ENCODE assay signal across 1 cellular context in the genomic region with DNA sequence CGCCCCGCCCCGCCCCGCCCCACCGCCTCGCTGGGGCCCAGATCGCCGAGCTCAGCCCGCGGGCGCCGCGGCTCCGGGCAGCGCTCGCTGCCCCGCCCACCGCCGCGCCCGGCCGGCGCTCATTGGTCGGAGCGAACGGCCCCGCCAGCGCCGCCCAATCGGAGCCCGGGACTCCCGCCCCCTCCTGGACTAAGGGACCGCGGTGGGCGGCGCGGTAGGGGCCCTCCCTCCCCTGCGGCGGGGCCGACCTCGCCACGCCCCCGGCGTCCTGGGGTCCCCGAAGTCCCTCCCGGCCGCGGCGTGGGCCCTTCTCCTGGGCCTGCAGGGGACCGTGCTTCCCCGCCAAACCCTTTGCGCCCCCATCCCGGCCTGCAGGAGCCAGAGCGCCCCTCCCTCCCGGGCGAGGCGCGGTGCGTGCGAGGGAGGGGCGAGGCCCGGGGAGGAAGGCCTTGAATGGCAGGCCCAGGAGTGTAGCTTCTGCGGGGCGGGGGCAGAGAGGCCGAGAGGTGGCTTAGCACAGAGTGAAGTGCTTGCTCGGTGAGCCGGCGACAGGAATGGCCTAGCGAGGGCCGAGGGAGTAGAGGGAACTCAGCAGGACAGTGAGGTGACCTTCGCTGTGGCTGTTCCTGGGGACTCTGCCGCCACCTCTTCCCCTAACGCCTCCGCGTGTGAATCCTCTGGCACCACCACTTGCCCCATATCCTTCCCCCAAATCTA.
TF ChIP-seq lines count a peak whose summit lies in the region.

A gene (minus strand): TSS at position 51 of the 717 bp plus-strand sequence. CDS start 7,366 bp downstream, outside the sequence.

TF ChIP-seq in HepG2, 621 proteins besides CTCF, POLR2A, EP300 and RAD21 (continued from another document and continues in another):
- TF ChIP-seq, protein P1, sequence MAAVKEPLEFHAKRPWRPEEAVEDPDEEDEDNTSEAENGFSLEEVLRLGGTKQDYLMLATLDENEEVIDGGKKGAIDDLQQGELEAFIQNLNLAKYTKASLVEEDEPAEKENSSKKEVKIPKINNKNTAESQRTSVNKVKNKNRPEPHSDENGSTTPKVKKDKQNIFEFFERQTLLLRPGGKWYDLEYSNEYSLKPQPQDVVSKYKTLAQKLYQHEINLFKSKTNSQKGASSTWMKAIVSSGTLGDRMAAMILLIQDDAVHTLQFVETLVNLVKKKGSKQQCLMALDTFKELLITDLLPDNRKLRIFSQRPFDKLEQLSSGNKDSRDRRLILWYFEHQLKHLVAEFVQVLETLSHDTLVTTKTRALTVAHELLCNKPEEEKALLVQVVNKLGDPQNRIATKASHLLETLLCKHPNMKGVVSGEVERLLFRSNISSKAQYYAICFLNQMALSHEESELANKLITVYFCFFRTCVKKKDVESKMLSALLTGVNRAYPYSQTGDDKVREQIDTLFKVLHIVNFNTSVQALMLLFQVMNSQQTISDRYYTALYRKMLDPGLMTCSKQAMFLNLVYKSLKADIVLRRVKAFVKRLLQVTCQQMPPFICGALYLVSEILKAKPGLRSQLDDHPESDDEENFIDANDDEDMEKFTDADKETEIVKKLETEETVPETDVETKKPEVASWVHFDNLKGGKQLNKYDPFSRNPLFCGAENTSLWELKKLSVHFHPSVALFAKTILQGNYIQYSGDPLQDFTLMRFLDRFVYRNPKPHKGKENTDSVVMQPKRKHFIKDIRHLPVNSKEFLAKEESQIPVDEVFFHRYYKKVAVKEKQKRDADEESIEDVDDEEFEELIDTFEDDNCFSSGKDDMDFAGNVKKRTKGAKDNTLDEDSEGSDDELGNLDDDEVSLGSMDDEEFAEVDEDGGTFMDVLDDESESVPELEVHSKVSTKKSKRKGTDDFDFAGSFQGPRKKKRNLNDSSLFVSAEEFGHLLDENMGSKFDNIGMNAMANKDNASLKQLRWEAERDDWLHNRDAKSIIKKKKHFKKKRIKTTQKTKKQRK (IDR thresholded peaks at IDR 0.05; ENCODE audit: low read length), result no peak
- peak; percentile 54; the same call in 1 of the 2 replicates for TF ChIP-seq TARDBP (CRISPR knock-in tag; IDR thresholded peaks at IDR 0.05)
- peak; percentile 67; the same call in 1 of the 2 replicates for TF ChIP-seq MAZ (IDR thresholded peaks at IDR 0.05; ENCODE audit: borderline replicate concordance, low read depth, low read length)
- peak; percentile 88 for TF ChIP-seq MAZ (CRISPR knock-in tag; IDR thresholded peaks at IDR 0.05; ENCODE audit: low read depth)
- TF ChIP-seq HOXA9 (CRISPR knock-in tag; IDR thresholded peaks at IDR 0.05; ENCODE audit: borderline replicate concordance), result no peak
- TF ChIP-seq ZNF34 (CRISPR knock-in tag; IDR thresholded peaks at IDR 0.05; ENCODE audit: borderline replicate concordance), result no peak
- TF ChIP-seq, protein P2, sequence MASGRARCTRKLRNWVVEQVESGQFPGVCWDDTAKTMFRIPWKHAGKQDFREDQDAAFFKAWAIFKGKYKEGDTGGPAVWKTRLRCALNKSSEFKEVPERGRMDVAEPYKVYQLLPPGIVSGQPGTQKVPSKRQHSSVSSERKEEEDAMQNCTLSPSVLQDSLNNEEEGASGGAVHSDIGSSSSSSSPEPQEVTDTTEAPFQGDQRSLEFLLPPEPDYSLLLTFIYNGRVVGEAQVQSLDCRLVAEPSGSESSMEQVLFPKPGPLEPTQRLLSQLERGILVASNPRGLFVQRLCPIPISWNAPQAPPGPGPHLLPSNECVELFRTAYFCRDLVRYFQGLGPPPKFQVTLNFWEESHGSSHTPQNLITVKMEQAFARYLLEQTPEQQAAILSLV (CRISPR knock-in tag; IDR thresholded peaks at IDR 0.05; ENCODE audit: borderline replicate concordance), result 0 out of 2 replicates have a peak, but pooled peaks have one; percentile 43
- TF ChIP-seq, protein P3, sequence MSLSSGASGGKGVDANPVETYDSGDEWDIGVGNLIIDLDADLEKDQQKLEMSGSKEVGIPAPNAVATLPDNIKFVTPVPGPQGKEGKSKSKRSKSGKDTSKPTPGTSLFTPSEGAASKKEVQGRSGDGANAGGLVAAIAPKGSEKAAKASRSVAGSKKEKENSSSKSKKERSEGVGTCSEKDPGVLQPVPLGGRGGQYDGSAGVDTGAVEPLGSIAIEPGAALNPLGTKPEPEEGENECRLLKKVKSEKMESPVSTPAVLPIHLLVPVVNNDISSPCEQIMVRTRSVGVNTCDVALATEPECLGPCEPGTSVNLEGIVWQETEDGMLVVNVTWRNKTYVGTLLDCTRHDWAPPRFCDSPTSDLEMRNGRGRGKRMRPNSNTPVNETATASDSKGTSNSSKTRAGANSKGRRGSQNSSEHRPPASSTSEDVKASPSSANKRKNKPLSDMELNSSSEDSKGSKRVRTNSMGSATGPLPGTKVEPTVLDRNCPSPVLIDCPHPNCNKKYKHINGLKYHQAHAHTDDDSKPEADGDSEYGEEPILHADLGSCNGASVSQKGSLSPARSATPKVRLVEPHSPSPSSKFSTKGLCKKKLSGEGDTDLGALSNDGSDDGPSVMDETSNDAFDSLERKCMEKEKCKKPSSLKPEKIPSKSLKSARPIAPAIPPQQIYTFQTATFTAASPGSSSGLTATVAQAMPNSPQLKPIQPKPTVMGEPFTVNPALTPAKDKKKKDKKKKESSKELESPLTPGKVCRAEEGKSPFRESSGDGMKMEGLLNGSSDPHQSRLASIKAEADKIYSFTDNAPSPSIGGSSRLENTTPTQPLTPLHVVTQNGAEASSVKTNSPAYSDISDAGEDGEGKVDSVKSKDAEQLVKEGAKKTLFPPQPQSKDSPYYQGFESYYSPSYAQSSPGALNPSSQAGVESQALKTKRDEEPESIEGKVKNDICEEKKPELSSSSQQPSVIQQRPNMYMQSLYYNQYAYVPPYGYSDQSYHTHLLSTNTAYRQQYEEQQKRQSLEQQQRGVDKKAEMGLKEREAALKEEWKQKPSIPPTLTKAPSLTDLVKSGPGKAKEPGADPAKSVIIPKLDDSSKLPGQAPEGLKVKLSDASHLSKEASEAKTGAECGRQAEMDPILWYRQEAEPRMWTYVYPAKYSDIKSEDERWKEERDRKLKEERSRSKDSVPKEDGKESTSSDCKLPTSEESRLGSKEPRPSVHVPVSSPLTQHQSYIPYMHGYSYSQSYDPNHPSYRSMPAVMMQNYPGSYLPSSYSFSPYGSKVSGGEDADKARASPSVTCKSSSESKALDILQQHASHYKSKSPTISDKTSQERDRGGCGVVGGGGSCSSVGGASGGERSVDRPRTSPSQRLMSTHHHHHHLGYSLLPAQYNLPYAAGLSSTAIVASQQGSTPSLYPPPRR (CRISPR knock-in tag; IDR thresholded peaks at IDR 0.05; ENCODE audit: borderline replicate concordance), result no peak
- peak; percentile 97 for TF ChIP-seq ZFX (CRISPR knock-in tag; IDR thresholded peaks at IDR 0.05; ENCODE audit: low read depth)
- TF ChIP-seq JARID2 (CRISPR knock-in tag; IDR thresholded peaks at IDR 0.05; ENCODE audit: insufficient replicate concordance), result no peak
- TF ChIP-seq, protein P4, sequence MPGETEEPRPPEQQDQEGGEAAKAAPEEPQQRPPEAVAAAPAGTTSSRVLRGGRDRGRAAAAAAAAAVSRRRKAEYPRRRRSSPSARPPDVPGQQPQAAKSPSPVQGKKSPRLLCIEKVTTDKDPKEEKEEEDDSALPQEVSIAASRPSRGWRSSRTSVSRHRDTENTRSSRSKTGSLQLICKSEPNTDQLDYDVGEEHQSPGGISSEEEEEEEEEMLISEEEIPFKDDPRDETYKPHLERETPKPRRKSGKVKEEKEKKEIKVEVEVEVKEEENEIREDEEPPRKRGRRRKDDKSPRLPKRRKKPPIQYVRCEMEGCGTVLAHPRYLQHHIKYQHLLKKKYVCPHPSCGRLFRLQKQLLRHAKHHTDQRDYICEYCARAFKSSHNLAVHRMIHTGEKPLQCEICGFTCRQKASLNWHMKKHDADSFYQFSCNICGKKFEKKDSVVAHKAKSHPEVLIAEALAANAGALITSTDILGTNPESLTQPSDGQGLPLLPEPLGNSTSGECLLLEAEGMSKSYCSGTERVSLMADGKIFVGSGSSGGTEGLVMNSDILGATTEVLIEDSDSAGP (CRISPR knock-in tag; IDR thresholded peaks at IDR 0.05; ENCODE audit: borderline replicate concordance), result peak; percentile 48; the same call in 1 of the 2 replicates
- TF ChIP-seq POLR2AphosphoS5 (IDR thresholded peaks at IDR 0.05; ENCODE audit: low read depth, low read length), result peak; percentile 21; the same call in 1 of the 2 replicates
- no peak for TF ChIP-seq ZNF652 (CRISPR knock-in tag; IDR thresholded peaks at IDR 0.05; ENCODE audit: borderline replicate concordance, low read depth)
- TF ChIP-seq, protein P5, sequence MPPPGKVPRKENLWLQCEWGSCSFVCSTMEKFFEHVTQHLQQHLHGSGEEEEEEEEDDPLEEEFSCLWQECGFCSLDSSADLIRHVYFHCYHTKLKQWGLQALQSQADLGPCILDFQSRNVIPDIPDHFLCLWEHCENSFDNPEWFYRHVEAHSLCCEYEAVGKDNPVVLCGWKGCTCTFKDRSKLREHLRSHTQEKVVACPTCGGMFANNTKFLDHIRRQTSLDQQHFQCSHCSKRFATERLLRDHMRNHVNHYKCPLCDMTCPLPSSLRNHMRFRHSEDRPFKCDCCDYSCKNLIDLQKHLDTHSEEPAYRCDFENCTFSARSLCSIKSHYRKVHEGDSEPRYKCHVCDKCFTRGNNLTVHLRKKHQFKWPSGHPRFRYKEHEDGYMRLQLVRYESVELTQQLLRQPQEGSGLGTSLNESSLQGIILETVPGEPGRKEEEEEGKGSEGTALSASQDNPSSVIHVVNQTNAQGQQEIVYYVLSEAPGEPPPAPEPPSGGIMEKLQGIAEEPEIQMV (CRISPR knock-in tag; IDR thresholded peaks at IDR 0.05; ENCODE audit: low read depth), result no peak
- TF ChIP-seq, protein P6, sequence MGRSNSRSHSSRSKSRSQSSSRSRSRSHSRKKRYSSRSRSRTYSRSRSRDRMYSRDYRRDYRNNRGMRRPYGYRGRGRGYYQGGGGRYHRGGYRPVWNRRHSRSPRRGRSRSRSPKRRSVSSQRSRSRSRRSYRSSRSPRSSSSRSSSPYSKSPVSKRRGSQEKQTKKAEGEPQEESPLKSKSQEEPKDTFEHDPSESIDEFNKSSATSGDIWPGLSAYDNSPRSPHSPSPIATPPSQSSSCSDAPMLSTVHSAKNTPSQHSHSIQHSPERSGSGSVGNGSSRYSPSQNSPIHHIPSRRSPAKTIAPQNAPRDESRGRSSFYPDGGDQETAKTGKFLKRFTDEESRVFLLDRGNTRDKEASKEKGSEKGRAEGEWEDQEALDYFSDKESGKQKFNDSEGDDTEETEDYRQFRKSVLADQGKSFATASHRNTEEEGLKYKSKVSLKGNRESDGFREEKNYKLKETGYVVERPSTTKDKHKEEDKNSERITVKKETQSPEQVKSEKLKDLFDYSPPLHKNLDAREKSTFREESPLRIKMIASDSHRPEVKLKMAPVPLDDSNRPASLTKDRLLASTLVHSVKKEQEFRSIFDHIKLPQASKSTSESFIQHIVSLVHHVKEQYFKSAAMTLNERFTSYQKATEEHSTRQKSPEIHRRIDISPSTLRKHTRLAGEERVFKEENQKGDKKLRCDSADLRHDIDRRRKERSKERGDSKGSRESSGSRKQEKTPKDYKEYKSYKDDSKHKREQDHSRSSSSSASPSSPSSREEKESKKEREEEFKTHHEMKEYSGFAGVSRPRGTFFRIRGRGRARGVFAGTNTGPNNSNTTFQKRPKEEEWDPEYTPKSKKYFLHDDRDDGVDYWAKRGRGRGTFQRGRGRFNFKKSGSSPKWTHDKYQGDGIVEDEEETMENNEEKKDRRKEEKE (IDR thresholded peaks at IDR 0.05), result no peak
- no peak for TF ChIP-seq ARNTL (CRISPR knock-in tag; IDR thresholded peaks at IDR 0.05)
- peak; percentile 94 for TF ChIP-seq ZFY (CRISPR knock-in tag; IDR thresholded peaks at IDR 0.05)
- TF ChIP-seq ASH2L (IDR thresholded peaks at IDR 0.05; ENCODE audit: insufficient read length, low read depth, low read length), result peak; percentile 44
- TF ChIP-seq POGZ (CRISPR knock-in tag; IDR thresholded peaks at IDR 0.05), result peak; percentile 62; the same call in 1 of the 2 replicates
- TF ChIP-seq, protein P7, sequence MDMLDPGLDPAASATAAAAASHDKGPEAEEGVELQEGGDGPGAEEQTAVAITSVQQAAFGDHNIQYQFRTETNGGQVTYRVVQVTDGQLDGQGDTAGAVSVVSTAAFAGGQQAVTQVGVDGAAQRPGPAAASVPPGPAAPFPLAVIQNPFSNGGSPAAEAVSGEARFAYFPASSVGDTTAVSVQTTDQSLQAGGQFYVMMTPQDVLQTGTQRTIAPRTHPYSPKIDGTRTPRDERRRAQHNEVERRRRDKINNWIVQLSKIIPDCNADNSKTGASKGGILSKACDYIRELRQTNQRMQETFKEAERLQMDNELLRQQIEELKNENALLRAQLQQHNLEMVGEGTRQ (IDR thresholded peaks at IDR 0.05; ENCODE audit: low read depth, low read length), result no peak
- TF ChIP-seq, protein P7 (CRISPR knock-in tag; IDR thresholded peaks at IDR 0.05; ENCODE audit: borderline replicate concordance), result no peak
- TF ChIP-seq RNF2 (conservative IDR thresholded peaks at IDR 0.05; ENCODE audit: low read depth), result peak; percentile 68; the same call in 1 of the 2 replicates
- TF ChIP-seq ARNT2 (CRISPR knock-in tag; IDR thresholded peaks at IDR 0.05; ENCODE audit: low read depth), result peak; percentile 83; the same call in 1 of the 2 replicates
- no peak for TF ChIP-seq NFE2 (CRISPR knock-in tag; IDR thresholded peaks at IDR 0.05)
- TF ChIP-seq ZSCAN9 (CRISPR knock-in tag; IDR thresholded peaks at IDR 0.05; ENCODE audit: borderline replicate concordance), result no peak
- no peak for TF ChIP-seq ZNF703 (CRISPR knock-in tag; IDR thresholded peaks at IDR 0.05; ENCODE audit: borderline replicate concordance)
- TF ChIP-seq, protein P8, sequence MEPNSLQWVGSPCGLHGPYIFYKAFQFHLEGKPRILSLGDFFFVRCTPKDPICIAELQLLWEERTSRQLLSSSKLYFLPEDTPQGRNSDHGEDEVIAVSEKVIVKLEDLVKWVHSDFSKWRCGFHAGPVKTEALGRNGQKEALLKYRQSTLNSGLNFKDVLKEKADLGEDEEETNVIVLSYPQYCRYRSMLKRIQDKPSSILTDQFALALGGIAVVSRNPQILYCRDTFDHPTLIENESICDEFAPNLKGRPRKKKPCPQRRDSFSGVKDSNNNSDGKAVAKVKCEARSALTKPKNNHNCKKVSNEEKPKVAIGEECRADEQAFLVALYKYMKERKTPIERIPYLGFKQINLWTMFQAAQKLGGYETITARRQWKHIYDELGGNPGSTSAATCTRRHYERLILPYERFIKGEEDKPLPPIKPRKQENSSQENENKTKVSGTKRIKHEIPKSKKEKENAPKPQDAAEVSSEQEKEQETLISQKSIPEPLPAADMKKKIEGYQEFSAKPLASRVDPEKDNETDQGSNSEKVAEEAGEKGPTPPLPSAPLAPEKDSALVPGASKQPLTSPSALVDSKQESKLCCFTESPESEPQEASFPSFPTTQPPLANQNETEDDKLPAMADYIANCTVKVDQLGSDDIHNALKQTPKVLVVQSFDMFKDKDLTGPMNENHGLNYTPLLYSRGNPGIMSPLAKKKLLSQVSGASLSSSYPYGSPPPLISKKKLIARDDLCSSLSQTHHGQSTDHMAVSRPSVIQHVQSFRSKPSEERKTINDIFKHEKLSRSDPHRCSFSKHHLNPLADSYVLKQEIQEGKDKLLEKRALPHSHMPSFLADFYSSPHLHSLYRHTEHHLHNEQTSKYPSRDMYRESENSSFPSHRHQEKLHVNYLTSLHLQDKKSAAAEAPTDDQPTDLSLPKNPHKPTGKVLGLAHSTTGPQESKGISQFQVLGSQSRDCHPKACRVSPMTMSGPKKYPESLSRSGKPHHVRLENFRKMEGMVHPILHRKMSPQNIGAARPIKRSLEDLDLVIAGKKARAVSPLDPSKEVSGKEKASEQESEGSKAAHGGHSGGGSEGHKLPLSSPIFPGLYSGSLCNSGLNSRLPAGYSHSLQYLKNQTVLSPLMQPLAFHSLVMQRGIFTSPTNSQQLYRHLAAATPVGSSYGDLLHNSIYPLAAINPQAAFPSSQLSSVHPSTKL (CRISPR knock-in tag; IDR thresholded peaks at IDR 0.05), result peak; percentile 8; the same call in 1 of the 2 replicates
